ENCODE assay signal across 1 cellular context in the genomic region with DNA sequence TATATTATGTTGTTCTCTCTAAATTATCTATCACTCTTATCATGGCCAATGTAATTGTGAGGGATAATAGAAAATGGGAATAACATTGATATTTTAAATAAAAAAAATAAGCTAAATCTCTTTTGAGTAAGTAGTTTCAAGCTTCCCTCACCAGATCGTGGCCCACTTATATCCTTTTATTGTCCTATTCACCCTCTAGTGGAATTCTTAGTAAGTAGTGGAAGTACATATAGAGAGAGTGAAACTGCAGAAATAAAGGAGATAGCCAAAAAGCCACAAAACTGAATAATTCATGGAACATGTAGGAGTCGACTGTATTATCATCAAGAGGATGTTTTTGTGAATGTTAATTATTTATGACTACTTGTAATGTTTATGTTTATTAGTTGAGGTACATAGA.
TF ChIP-seq lines count a peak whose summit lies in the region.

No MANE protein-coding gene starts in this region.

TF ChIP-seq in neural cell, 6 proteins besides CTCF, POLR2A, EP300 and RAD21 (continued from another document):
- no peak for TF ChIP-seq EZH2 (IDR thresholded peaks at IDR 0.05; ENCODE audit: borderline replicate concordance, insufficient read depth, low read length, poor library complexity, severe bottlenecking)
- TF ChIP-seq, protein P1, sequence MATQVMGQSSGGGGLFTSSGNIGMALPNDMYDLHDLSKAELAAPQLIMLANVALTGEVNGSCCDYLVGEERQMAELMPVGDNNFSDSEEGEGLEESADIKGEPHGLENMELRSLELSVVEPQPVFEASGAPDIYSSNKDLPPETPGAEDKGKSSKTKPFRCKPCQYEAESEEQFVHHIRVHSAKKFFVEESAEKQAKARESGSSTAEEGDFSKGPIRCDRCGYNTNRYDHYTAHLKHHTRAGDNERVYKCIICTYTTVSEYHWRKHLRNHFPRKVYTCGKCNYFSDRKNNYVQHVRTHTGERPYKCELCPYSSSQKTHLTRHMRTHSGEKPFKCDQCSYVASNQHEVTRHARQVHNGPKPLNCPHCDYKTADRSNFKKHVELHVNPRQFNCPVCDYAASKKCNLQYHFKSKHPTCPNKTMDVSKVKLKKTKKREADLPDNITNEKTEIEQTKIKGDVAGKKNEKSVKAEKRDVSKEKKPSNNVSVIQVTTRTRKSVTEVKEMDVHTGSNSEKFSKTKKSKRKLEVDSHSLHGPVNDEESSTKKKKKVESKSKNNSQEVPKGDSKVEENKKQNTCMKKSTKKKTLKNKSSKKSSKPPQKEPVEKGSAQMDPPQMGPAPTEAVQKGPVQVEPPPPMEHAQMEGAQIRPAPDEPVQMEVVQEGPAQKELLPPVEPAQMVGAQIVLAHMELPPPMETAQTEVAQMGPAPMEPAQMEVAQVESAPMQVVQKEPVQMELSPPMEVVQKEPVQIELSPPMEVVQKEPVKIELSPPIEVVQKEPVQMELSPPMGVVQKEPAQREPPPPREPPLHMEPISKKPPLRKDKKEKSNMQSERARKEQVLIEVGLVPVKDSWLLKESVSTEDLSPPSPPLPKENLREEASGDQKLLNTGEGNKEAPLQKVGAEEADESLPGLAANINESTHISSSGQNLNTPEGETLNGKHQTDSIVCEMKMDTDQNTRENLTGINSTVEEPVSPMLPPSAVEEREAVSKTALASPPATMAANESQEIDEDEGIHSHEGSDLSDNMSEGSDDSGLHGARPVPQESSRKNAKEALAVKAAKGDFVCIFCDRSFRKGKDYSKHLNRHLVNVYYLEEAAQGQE (IDR thresholded peaks at IDR 0.05; ENCODE audit: borderline replicate concordance): no peak
